1 cellular context compared by ENCODE assay signal in genomic region chr13:101230271-101230890, GRCh38.
TF ChIP-seq lines count a peak whose summit lies in the region.

No MANE protein-coding gene starts in this region.

TF ChIP-seq in GM23338, 12 proteins besides CTCF, POLR2A, EP300 and RAD21 (continued from another document):
- TF ChIP-seq ETS1 (IDR thresholded peaks at IDR 0.05) (no peak), CREB1 (CRISPR knock-in tag; IDR thresholded peaks at IDR 0.05; ENCODE audit: low read depth) (no peak), ZNF331 (CRISPR knock-in tag; IDR thresholded peaks at IDR 0.05; ENCODE audit: low read depth) (no peak), ZNF114 (CRISPR knock-in tag; IDR thresholded peaks at IDR 0.05) (no peak)
